ENCODE assay signal across 18 cellular contexts in genomic region chr12:29709641-29710040, GRCh38.
DNase-seq lines count a peak whose midpoint lies in the region; ATAC-seq and TF ChIP-seq lines count a peak whose summit lies in the region.
"Had no signal": no experiment of that assay in that cellular context is flagged by ENCODE, and none has a peak within 500 bp of the region (broad histone marks: within the 10 kb centered on the region; RNA-seq: fewer than 3 reads in every experiment).

No MANE protein-coding gene starts in this region.

- DNase-seq in GM23248 (no peak), Karpas-422 (peak; percentile 27), endodermal cell (no peak), osteoblast (ENCODE audit: insufficient read length, low spot score, missing footprints) (no peak), LoVo (ENCODE audit: low spot score) (no peak), erythroblast (lab: John Stamatoyannopoulos, UW) (no peak)
- DNase-seq: activated CD4-positive, alpha-beta T cell treated with anti-CD3 and anti-CD28 coated beads for 48 hours; activated CD8-positive, alpha-beta memory T cell treated with anti-CD3 and anti-CD28 coated beads, Interleukin-2, amount 50 U/mL, for 4 hours; activated effector memory CD4-positive, alpha-beta T cell treated with anti-CD3 and anti-CD28 coated beads, Interleukin-2, amount 50 U/mL, for 16 hours; NCI-H1417 treated with DMSO at 0.1 percent for 48 hours; NCI-H2227 treated with DMSO at 0.1 percent for 48 hours; NK-92 treated with Interleukin-12 subunit alpha and Interleukin-12 subunit beta, amount 100 ng/mL, for 24 hours; RPMI8226; stimulated activated CD4-positive, alpha-beta T cell treated with anti-CD3 and anti-CD28 coated beads, Interleukin-4, amount 100 ng/mL, for 1 hour had no signal

- no peak overlapping the region for H3K4me2 ChIP-seq in GM23248 (ENCODE audit: unreplicated experiment)
- no peak overlapping the region for H3K4me2 ChIP-seq in Karpas-422 (ENCODE audit: low read depth, low read length, poor library complexity, severe bottlenecking)
- H3K4me2 ChIP-seq in osteoblast (ENCODE audit: insufficient read depth, low read length): no peak overlapping the region

- H3K9ac ChIP-seq in GM23248 (no peak overlapping the region), Karpas-422 (ENCODE audit: low read length) (no peak overlapping the region), endodermal cell (ENCODE audit: extremely low read depth, low read length, poor library complexity, severe bottlenecking) (no peak overlapping the region)
- H3K9ac ChIP-seq: parathyroid adenoma had no signal

- H2AFZ ChIP-seq in GM23248: peak overlapping the region; percentile 24; the same call in 1 of the 2 replicates
- no peak overlapping the region for H2AFZ ChIP-seq in Karpas-422 (ENCODE audit: low read length)
- H2AFZ ChIP-seq in osteoblast (ENCODE audit: low read length): peak overlapping the region; percentile 44
- H2AFZ ChIP-seq: parathyroid adenoma had no signal

- H3F3A ChIP-seq in GM23248 (ENCODE audit: insufficient read depth): no peaks in the 10 kb centered on the region

- H4K20me1 ChIP-seq in GM23248 (ENCODE audit: insufficient read depth) (no peaks in the 10 kb centered on the region), Karpas-422 (ENCODE audit: insufficient read depth, low read depth, low read length) (no peaks in the 10 kb centered on the region), osteoblast (ENCODE audit: insufficient read depth, low read length) (no peaks in the 10 kb centered on the region)

- H3K4me1 Mint-ChIP-seq in endodermal cell: peaks cover 14% of the 10 kb centered on the region

- H3K27me3 Mint-ChIP-seq in endodermal cell (ENCODE audit: insufficient read depth): no peaks in the 10 kb centered on the region

- H3K4me3 Mint-ChIP-seq in endodermal cell: no peak overlapping the region

- in situ Hi-C loops in GM23248 (cut with MboI): no loop called here

- H3K36me3 ChIP-seq in GM23248 (ENCODE audit: low read depth) (no peaks in the 10 kb centered on the region), Karpas-422 (ENCODE audit: insufficient read depth, low read length) (no peaks in the 10 kb centered on the region), endodermal cell (ENCODE audit: control insufficient read depth, insufficient read depth, low read length) (no peaks in the 10 kb centered on the region), osteoblast (ENCODE audit: insufficient read depth, low read length) (no peaks in the 10 kb centered on the region)

- H3K4me3 ChIP-seq in GM23248 (no peak overlapping the region), Karpas-422 (ENCODE audit: low read length) (no peak overlapping the region), endodermal cell (ENCODE audit: low read length) (no peak overlapping the region), osteoblast (ENCODE audit: insufficient read depth, low read length) (no peak overlapping the region)
- H3K4me3 ChIP-seq: skin epidermis had no signal

- peak overlapping the region; percentile 89 for H3K27ac Mint-ChIP-seq in endodermal cell

- no peaks in the 10 kb centered on the region for H3K9me2 ChIP-seq in GM23248 (ENCODE audit: insufficient read depth)
- H3K9me2 ChIP-seq in Karpas-422 (replicated peaks; ENCODE audit: insufficient read depth, low read length): no peaks in the 10 kb centered on the region

- H3K27me3 ChIP-seq in GM23248 (replicated peaks; ENCODE audit: insufficient read depth): no peaks in the 10 kb centered on the region
- H3K27me3 ChIP-seq in Karpas-422 (ENCODE audit: low read length): no peaks in the 10 kb centered on the region
- H3K27me3 ChIP-seq in endodermal cell (ENCODE audit: control insufficient read depth, insufficient read depth, low read length, poor library complexity, severe bottlenecking): no peaks in the 10 kb centered on the region
- H3K27me3 ChIP-seq in osteoblast (ENCODE audit: insufficient read depth, low read length): no peaks in the 10 kb centered on the region

- 0 out of 2 replicates have a peak, but pooled peaks cover 8% of the 10 kb centered on the region for H3K4me1 ChIP-seq in GM23248 (ENCODE audit: insufficient read depth)
- H3K4me1 ChIP-seq in Karpas-422 (ENCODE audit: low read length): no peaks in the 10 kb centered on the region
- H3K4me1 ChIP-seq in endodermal cell (ENCODE audit: control insufficient read depth, insufficient read depth, low read length): no peaks in the 10 kb centered on the region
- H3K4me1 ChIP-seq in osteoblast (ENCODE audit: insufficient read depth, low read length): peaks cover 6% of the 10 kb centered on the region

- no peak overlapping the region for H3K27ac ChIP-seq in GM23248
- no peak overlapping the region for H3K27ac ChIP-seq in Karpas-422 (ENCODE audit: low read length)
- H3K27ac ChIP-seq in endodermal cell (ENCODE audit: low read depth, low read length): peak overlapping the region; percentile 71
- no peak overlapping the region for H3K27ac ChIP-seq in osteoblast (ENCODE audit: low read depth, low read length)
- H3K27ac ChIP-seq: parathyroid adenoma had no signal

- H3K79me2 ChIP-seq in GM23248 (ENCODE audit: insufficient read depth) (no peaks in the 10 kb centered on the region), Karpas-422 (ENCODE audit: low read length) (no peaks in the 10 kb centered on the region), osteoblast (ENCODE audit: insufficient read depth, low read length) (no peaks in the 10 kb centered on the region)

- peaks cover 18% of the 10 kb centered on the region for H3K36me3 Mint-ChIP-seq in endodermal cell (ENCODE audit: low read depth)

- no peak for TF ChIP-seq POLR2A in erythroblast (IDR thresholded peaks at IDR 0.05; ENCODE audit: low read length)

- ATAC-seq in HG02870 (IDR thresholded peaks at IDR 0.05; ENCODE audit: unreplicated experiment) (no peak), HG02970 (IDR thresholded peaks at IDR 0.05; ENCODE audit: low FRiP score, unreplicated experiment) (no peak)

- no peaks in the 10 kb centered on the region for H3K9me3 ChIP-seq in GM23248 (ENCODE audit: low read depth)
- H3K9me3 ChIP-seq in Karpas-422 (ENCODE audit: low read length): no peaks in the 10 kb centered on the region
- no peaks in the 10 kb centered on the region for H3K9me3 ChIP-seq in endodermal cell (ENCODE audit: control insufficient read depth, low read length)
- H3K9me3 ChIP-seq in osteoblast (ENCODE audit: low read depth, low read length): no peaks in the 10 kb centered on the region

- TF ChIP-seq CTCF in endodermal cell (conservative IDR thresholded peaks at IDR 0.05): no peak
- TF ChIP-seq CTCF in osteoblast (IDR thresholded peaks at IDR 0.05; ENCODE audit: extremely low read depth, low read depth, low read length): no peak

- 13 to 14% methylated on average over 3 of the region's 3 CpGs for WGBS in GM23248 (ENCODE audit: low coverage in 1 of 2, low lambda C conversion rate in 2 of 2, missing lambda C conversion rate in 2 of 2), 2 experiments
- WGBS in endodermal cell (ENCODE audit: insufficient coverage in 1 of 2, insufficient read length in 1 of 2), 2 experiments: 84 to 92% methylated on average over 2 to 3 of the region's 3 CpGs

- H3K9me3 Mint-ChIP-seq in endodermal cell: no peaks in the 10 kb centered on the region
